7 cellular contexts compared by ENCODE assay signal in genomic region chr6:125812394-125813231, GRCh38. TPM values are rescaled to one million over a fixed set of nuclear protein-coding genes. Genes with fewer than 3 reads are reported as not detected.
DNase-seq lines count a peak whose midpoint lies in the region; ATAC-seq and TF ChIP-seq lines count a peak whose summit lies in the region.

No MANE protein-coding gene starts in this region.

- H3K4me3 ChIP-seq in WI38 (ENCODE audit: low read depth, low read length): peak overlapping the region; percentile 38

- intact Hi-C loops in Right ventricle myocardium superior (cut with DNase I): no loop called here

- H3K36me3 Mint-ChIP-seq in stimulated activated naive B cell treated with anti-CD40 and anti-IgM and Interleukin-4, amounts not matched to agents 10 μg/mL and 1 μg/mL and 100 μg/mL, for 72 hours: peaks cover 10 to 11% of the 10 kb centered on the region in 2 donors

- no peaks in the 10 kb centered on the region for H3K27me3 Mint-ChIP-seq in stimulated activated naive B cell treated with anti-CD40 and anti-IgM and Interleukin-4, amounts not matched to agents 10 μg/mL and 1 μg/mL and 100 μg/mL, for 72 hours

- H3K9me3 Mint-ChIP-seq in stimulated activated naive B cell treated with anti-CD40 and anti-IgM and Interleukin-4, amounts not matched to agents 10 μg/mL and 1 μg/mL and 100 μg/mL, for 72 hours: no peaks in the 10 kb centered on the region

- H3K27ac Mint-ChIP-seq in stimulated activated naive B cell treated with anti-CD40 and anti-IgM and Interleukin-4, amounts not matched to agents 10 μg/mL and 1 μg/mL and 100 μg/mL, for 72 hours: peak overlapping the region; percentile 81

- no peak for TF ChIP-seq CTCF in WI38 (IDR thresholded peaks at IDR 0.05; ENCODE audit: low read depth, low read length)

- peak; percentile 22 for DNase-seq in HPDE6-E6E7 (ENCODE audit: extremely low spot score)
- no peak for DNase-seq in Right ventricle myocardium superior
- DNase-seq in stimulated activated naive B cell treated with anti-CD40 and anti-IgM and Interleukin-4, amounts not matched to agents 10 μg/mL and 1 μg/mL and 100 μg/mL, for 72 hours: no peak
- no peak for DNase-seq in islet precursor cell
- DNase-seq in NCI-H187 treated with DMSO at 0.1 percent for 48 hours (lab: John Stamatoyannopoulos, UW): no peak

- peaks cover 50 to 78% of the 10 kb centered on the region in 2 donors for H3K4me1 Mint-ChIP-seq in stimulated activated naive B cell treated with anti-CD40 and anti-IgM and Interleukin-4, amounts not matched to agents 10 μg/mL and 1 μg/mL and 100 μg/mL, for 72 hours

- H3K4me3 Mint-ChIP-seq in stimulated activated naive B cell treated with anti-CD40 and anti-IgM and Interleukin-4, amounts not matched to agents 10 μg/mL and 1 μg/mL and 100 μg/mL, for 72 hours: peak overlapping the region in 1 of 2 donors; percentile 5

- ATAC-seq in Right ventricle myocardium superior (ENCODE audit: poor library complexity): peak; percentile 69
- no peak for ATAC-seq in stimulated activated naive B cell treated with anti-CD40 and anti-IgM and Interleukin-4, amounts not matched to agents 10 μg/mL and 1 μg/mL and 100 μg/mL, for 72 hours (replicated peaks)
- ATAC-seq in HG03457 (IDR thresholded peaks at IDR 0.05; ENCODE audit: unreplicated experiment): no peak

RNA-seq across cellular contexts. Expression of gene NCOA7, which starts 21.9 kb away (rescaled TPM):
- total RNA-seq in Right ventricle myocardium superior: 12.7 TPM
